15 cellular contexts compared by ENCODE assay signal in genomic region chr5:14261237-14261636, GRCh38.
A peak's percentile ranks its signal among the peaks of the same experiment; 100 is the strongest.
DNase-seq lines count a peak whose midpoint lies in the region; ATAC-seq and TF ChIP-seq lines count a peak whose summit lies in the region.
"Had no signal": no experiment of that assay in that cellular context is flagged by ENCODE, and none has a peak within 500 bp of the region (broad histone marks: within the 10 kb centered on the region; RNA-seq: fewer than 3 reads in every experiment).

No MANE protein-coding gene starts in this region.

- peaks cover under 1% of the 10 kb centered on the region for H3K36me3 ChIP-seq in BLaER1
- H3K36me3 ChIP-seq in GM23338 (ENCODE audit: insufficient read depth) = no peaks in the 10 kb centered on the region
- H3K36me3 ChIP-seq in iPS-20b (ENCODE audit: insufficient read depth, low read depth, low read length) = no peaks in the 10 kb centered on the region
- H3K36me3 ChIP-seq: vagina had no signal

- DNase-seq in GM23338 (ENCODE audit: low spot score) (no peak), NCI-H69 (lab: John Stamatoyannopoulos, UW) (peak; percentile 64), H4 (ENCODE audit: low spot score) (no peak), NCI-H1930 (lab: John Stamatoyannopoulos, UW) (no peak)
- no peak for DNase-seq in activated CD4-positive, alpha-beta T cell treated with anti-CD3 and anti-CD28 coated beads, Interleukin-2, amount 50 U/mL, for 4 hours
- DNase-seq: DMS79 treated with DMSO at 0.1 percent for 48 hours; effector memory CD4-positive, alpha-beta T cell; head of caudate nucleus; NCI-H1436; NCI-H774 had no signal

- H3K27ac ChIP-seq in BLaER1 (peak overlapping the region; percentile 47; the same call in 1 of the 2 replicates), GM23338 (ENCODE audit: low read depth) (peak overlapping the region; percentile 72), iPS-20b (ENCODE audit: low read length) (peak overlapping the region; percentile 9)
- H3K27ac ChIP-seq: vagina had no signal

- peaks cover 7% of the 10 kb centered on the region for H3K27me3 Mint-ChIP-seq in GM23338 (ENCODE audit: insufficient read depth, low read depth, poor library complexity)

- H4K20me1 ChIP-seq in BLaER1 (peaks cover 88% of the 10 kb centered on the region), GM23338 (replicated peaks; ENCODE audit: insufficient read depth) (no peaks in the 10 kb centered on the region; the same call in 1 of the 2 replicates)

- ATAC-seq in GM23338 (peak; percentile 4), GM21423 (IDR thresholded peaks at IDR 0.05; ENCODE audit: unreplicated experiment) (no peak)
- ATAC-seq: activated T-helper 17 cell treated with anti-CD3 and anti-CD28 coated beads, Interleukin-2, amount 50 U/mL, for 72 hours had no signal

- no peak overlapping the region for H2AFZ ChIP-seq in GM23338

- H3K36me3 Mint-ChIP-seq in GM23338 (ENCODE audit: low read depth) = peaks cover under 1% of the 10 kb centered on the region; the same call in 1 of the 3 replicates

- peaks cover 90% of the 10 kb centered on the region for H3K79me2 ChIP-seq in GM23338 (replicated peaks; ENCODE audit: insufficient read depth)

- H3K9me3 Mint-ChIP-seq in GM23338 = no peaks in the 10 kb centered on the region

- H3K4me2 ChIP-seq in BLaER1 (peak overlapping the region; percentile 53), GM23338 (peak overlapping the region; percentile 67)

- H3K4me1 ChIP-seq in BLaER1 = peaks cover 96% of the 10 kb centered on the region
- H3K4me1 ChIP-seq in GM23338 (ENCODE audit: insufficient read depth) = peaks cover 77% of the 10 kb centered on the region
- H3K4me1 ChIP-seq in iPS-20b (ENCODE audit: insufficient read depth, low read length) = peaks cover 78% of the 10 kb centered on the region

- no peaks in the 10 kb centered on the region for H3K9me2 ChIP-seq in GM23338 (ENCODE audit: insufficient read depth)

- H3F3A ChIP-seq in GM23338 (replicated peaks; ENCODE audit: low read depth) = peaks cover 8% of the 10 kb centered on the region; the same call in 1 of the 2 replicates

- peak overlapping the region; percentile 16; the same call in 1 of the 2 replicates for H3K9ac ChIP-seq in BLaER1
- peak overlapping the region; percentile 45; the same call in 1 of the 2 replicates for H3K9ac ChIP-seq in iPS-20b (ENCODE audit: low read depth, low read length)

- H3K27ac Mint-ChIP-seq in GM23338 = peak overlapping the region; percentile 75
- H3K27ac Mint-ChIP-seq: activated T-helper 17 cell treated with anti-CD3 and anti-CD28 coated beads, Interleukin-2, amount 50 U/mL, for 72 hours had no signal

- H3K4me3 ChIP-seq in BLaER1 = no peak overlapping the region
- no peak overlapping the region for H3K4me3 ChIP-seq in GM23338
- H3K4me3 ChIP-seq in iPS-20b (ENCODE audit: low read length) = no peak overlapping the region
- H3K4me3 ChIP-seq: vagina had no signal

- H3K4me3 Mint-ChIP-seq in GM23338 = no peak overlapping the region
- H3K4me3 Mint-ChIP-seq: activated T-helper 17 cell treated with anti-CD3 and anti-CD28 coated beads, Interleukin-2, amount 50 U/mL, for 72 hours had no signal

- TF ChIP-seq CTCF in GM23338 (conservative IDR thresholded peaks at IDR 0.05; ENCODE audit: low read depth in 2 of 2) = no peak

- H3K27me3 ChIP-seq in BLaER1 (no peaks in the 10 kb centered on the region), GM23338 (ENCODE audit: insufficient read depth) (no peaks in the 10 kb centered on the region), iPS-20b (ENCODE audit: insufficient read depth, low read length) (no peaks in the 10 kb centered on the region)
- H3K27me3 ChIP-seq: vagina had no signal

- peaks cover 7% of the 10 kb centered on the region for H3K9me3 ChIP-seq in BLaER1
- no peaks in the 10 kb centered on the region for H3K9me3 ChIP-seq in iPS-20b (ENCODE audit: insufficient read depth, low read depth, low read length)
- H3K9me3 ChIP-seq: vagina had no signal

- H3K4me1 Mint-ChIP-seq in GM23338 = peaks cover 86% of the 10 kb centered on the region
- H3K4me1 Mint-ChIP-seq: activated T-helper 17 cell treated with anti-CD3 and anti-CD28 coated beads, Interleukin-2, amount 50 U/mL, for 72 hours had no signal

TF ChIP-seq in GM23338, 12 proteins besides CTCF, POLR2A, EP300 and RAD21 (continues in another document):
- no peak for TF ChIP-seq CREB1 (CRISPR knock-in tag; IDR thresholded peaks at IDR 0.05; ENCODE audit: low read depth)
- no peak for TF ChIP-seq ZNF462 (CRISPR knock-in tag; IDR thresholded peaks at IDR 0.05)
- no peak for TF ChIP-seq REST (IDR thresholded peaks at IDR 0.05; ENCODE audit: unreplicated experiment)
- TF ChIP-seq NANOG (IDR thresholded peaks at IDR 0.05; ENCODE audit: borderline replicate concordance) = no peak

Comparison
In these comparisons a context has a peak if more than half of its experiments do, and no peak if none do; other contexts are left out.
1. H3K27ac ChIP-seq: peak in every context shown above with its lines; median percentile 72 in GM23338; 47 in BLaER1; 9 in iPS-20b.